ENCODE assay signal across 23 cellular contexts in the genomic region with DNA sequence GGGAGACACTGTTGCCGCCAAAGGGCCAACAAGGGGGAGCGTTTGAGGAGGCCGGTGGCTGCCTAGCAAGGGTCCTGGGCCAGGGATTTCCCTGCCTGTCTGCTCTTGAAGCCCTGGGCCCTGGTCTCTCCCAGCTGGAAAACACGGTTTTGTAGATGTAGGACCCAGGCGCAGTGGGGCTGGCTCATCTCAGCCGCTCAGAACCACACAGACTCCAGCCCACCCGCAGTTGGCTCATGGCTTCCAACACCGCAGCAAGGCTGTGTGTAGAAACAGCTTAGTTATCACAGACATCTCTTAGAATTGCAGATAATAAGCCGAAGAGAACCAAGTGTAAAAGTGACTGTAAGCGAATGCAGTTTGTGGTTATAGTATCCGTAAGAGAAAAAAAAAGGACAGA. TPM values are rescaled to one million over a fixed set of nuclear protein-coding genes. Genes with fewer than 3 reads are reported as not detected.
DNase-seq lines count a peak whose midpoint lies in the region; ATAC-seq and TF ChIP-seq lines count a peak whose summit lies in the region.
"Had no signal": no experiment of that assay in that cellular context is flagged by ENCODE, and none has a peak within 500 bp of the region (broad histone marks: within the 10 kb centered on the region; RNA-seq: fewer than 3 reads in every experiment).

No MANE protein-coding gene starts in this region.

- H4K20me1 ChIP-seq in fibroblast of lung (ENCODE audit: control insufficient read depth, extremely low read depth, insufficient read depth, low read length): no peaks in the 10 kb centered on the region
- H4K20me1 ChIP-seq: BLaER1 treated with 17β-estradiol and CSF1 and Interleukin-3, amounts not matched to agents 10 nM and 100 nM had no signal

- H2BK120ac ChIP-seq in neuronal stem cell (ENCODE audit: low read depth, low read length): no peak overlapping the region

- H3K4ac ChIP-seq in neuronal stem cell (ENCODE audit: low read length): no peak overlapping the region

- H3K18ac ChIP-seq in neuronal stem cell (ENCODE audit: low read length): peak overlapping the region; percentile 65

- H3K79me2 ChIP-seq in fibroblast of lung (ENCODE audit: control insufficient read depth, insufficient read depth, low read length): no peaks in the 10 kb centered on the region

- no peak for TF ChIP-seq CTCF in fibroblast of lung (conservative IDR thresholded peaks at IDR 0.05 in 1 of 2, IDR thresholded peaks at IDR 0.05 in 1 of 2; ENCODE audit: low read depth in 1 of 2, low read length in 2 of 2)

- H2AK5ac ChIP-seq in neuronal stem cell (ENCODE audit: low read depth, low read length): no peak overlapping the region

- H3K4me1 ChIP-seq in fibroblast of lung (ENCODE audit: control insufficient read depth, extremely low read depth, insufficient read depth, low read length) (peaks cover 6% of the 10 kb centered on the region), neuronal stem cell (ENCODE audit: control insufficient read depth in 2 of 2, insufficient read depth in 1 of 2, low read depth in 1 of 2, low read length in 2 of 2) (peaks cover 2 to 9% of the 10 kb centered on the region in 2 donors)
- H3K4me1 ChIP-seq: BLaER1 treated with 17β-estradiol and CSF1 and Interleukin-3, amounts not matched to agents 10 nM and 100 nM; Peyer's patch; right lobe of liver had no signal

- no peaks in the 10 kb centered on the region for H3K36me3 ChIP-seq in SK-N-MC (ENCODE audit: insufficient read depth, low read length)
- no peaks in the 10 kb centered on the region for H3K36me3 ChIP-seq in fibroblast of lung (ENCODE audit: control insufficient read depth, insufficient read depth, low read length)
- no peaks in the 10 kb centered on the region for H3K36me3 ChIP-seq in neuronal stem cell (replicated peaks in 1 of 2; ENCODE audit: control insufficient read depth in 2 of 2, insufficient read depth in 2 of 2, low read length in 2 of 2)
- H3K36me3 ChIP-seq: BLaER1 treated with 17β-estradiol and CSF1 and Interleukin-3, amounts not matched to agents 10 nM and 100 nM; Peyer's patch; right lobe of liver had no signal

- no peak overlapping the region for H2BK15ac ChIP-seq in neuronal stem cell (ENCODE audit: low read length)

- DNase-seq in AG08395 (ENCODE audit: low spot score) (peak; percentile 31), SK-N-MC (ENCODE audit: low read depth, low spot score) (no peak), fibroblast of lung (ENCODE audit: low read depth in 2 of 2) (peak; percentile 9 to 37), neuronal stem cell (ENCODE audit: low spot score) (no peak), left lobe of liver (ENCODE audit: low spot score) (no peak), OCI-M1 (lab: John Stamatoyannopoulos, UW) (no peak)
- DNase-seq in activated CD4-positive, alpha-beta T cell treated with anti-CD3 and anti-CD28 coated beads for 4 hours: no peak
- DNase-seq: 8988T; activated CD4-positive, alpha-beta T cell treated with anti-CD3 and anti-CD28 coated beads for 48 hours; activated naive CD4-positive, alpha-beta T cell treated with anti-CD3 and anti-CD28 coated beads, Interleukin-2, amount 10 ng/mL, durations not matched to agents 7 days and 5 days; activated T-cell treated with anti-CD3 and anti-CD28 coated beads, Interleukin-2, amount 50 U/mL, for 72 hours; aorta; effector CD8-positive, alpha-beta T cell; GDM1; MV-4-11; naive B cell; NCI-H510A treated with DMSO at 0.1 percent for 48 hours; Peyer's patch; right lobe of liver; substantia nigra had no signal

- H3K23ac ChIP-seq in neuronal stem cell (ENCODE audit: low read depth, low read length, poor library complexity): no peak overlapping the region

- no peak overlapping the region for H2BK12ac ChIP-seq in neuronal stem cell (ENCODE audit: low read length)

- no peak overlapping the region for H2BK5ac ChIP-seq in neuronal stem cell (ENCODE audit: low read length)

- H3K4me3 ChIP-seq in SK-N-MC (peak overlapping the region; percentile 77), fibroblast of lung (replicated peaks in 1 of 4; ENCODE audit: control extremely low read depth in 1 of 4, insufficient read depth in 1 of 4, low read depth in 3 of 4, low read length in 4 of 4) (peak overlapping the region in 1 of 4 experiments; percentile 40), neuronal stem cell (ENCODE audit: low read length in 2 of 2) (no peak overlapping the region)
- H3K4me3 ChIP-seq: BLaER1 treated with 17β-estradiol and CSF1 and Interleukin-3, amounts not matched to agents 10 nM and 100 nM; Peyer's patch; right lobe of liver had no signal

- H3K9me3 ChIP-seq in SK-N-MC (ENCODE audit: low read depth, low read length) (no peaks in the 10 kb centered on the region), fibroblast of lung (ENCODE audit: control insufficient read depth, insufficient read depth, low read depth, low read length) (no peaks in the 10 kb centered on the region), neuronal stem cell (replicated peaks in 1 of 2; ENCODE audit: control insufficient read depth in 2 of 2, insufficient read depth in 1 of 2, low read depth in 1 of 2, low read length in 2 of 2) (peaks cover 0 to 2% of the 10 kb centered on the region in 2 donors)
- H3K9me3 ChIP-seq: Peyer's patch, right lobe of liver had no signal

- H3K79me1 ChIP-seq in neuronal stem cell (ENCODE audit: low read depth, low read length): no peaks in the 10 kb centered on the region

- H2AFZ ChIP-seq in fibroblast of lung (ENCODE audit: low read length): peak overlapping the region; percentile 74
- H2AFZ ChIP-seq in neuronal stem cell (ENCODE audit: low read length): peak overlapping the region; percentile 92

- peak overlapping the region; percentile 73; the same call in 1 of the 2 replicates for H3K27ac ChIP-seq in SK-N-MC
- no peak overlapping the region for H3K27ac ChIP-seq in fibroblast of lung (ENCODE audit: insufficient read depth, low read length)
- H3K27ac ChIP-seq in neuronal stem cell (replicated peaks; ENCODE audit: low read length): no peak overlapping the region
- H3K27ac ChIP-seq: BLaER1 treated with 17β-estradiol and CSF1 and Interleukin-3, amounts not matched to agents 10 nM and 100 nM; right lobe of liver had no signal

- no peak overlapping the region for H3K14ac ChIP-seq in neuronal stem cell (ENCODE audit: low read length)

- no peak overlapping the region for H4K8ac ChIP-seq in neuronal stem cell (ENCODE audit: low read depth, low read length)

- no peaks in the 10 kb centered on the region for H3K27me3 ChIP-seq in fibroblast of lung (ENCODE audit: control insufficient read depth, insufficient read depth, low read length)
- no peaks in the 10 kb centered on the region for H3K27me3 ChIP-seq in neuronal stem cell (ENCODE audit: control insufficient read depth in 3 of 3, insufficient read depth in 3 of 3, low read depth in 1 of 3, low read length in 3 of 3)
- H3K27me3 ChIP-seq: BLaER1 treated with 17β-estradiol and CSF1 and Interleukin-3, amounts not matched to agents 10 nM and 100 nM; Peyer's patch; right lobe of liver had no signal

- H3K9ac ChIP-seq in SK-N-MC (ENCODE audit: insufficient read length) (peak overlapping the region; percentile 26), fibroblast of lung (ENCODE audit: insufficient read depth, low read length) (no peak overlapping the region), neuronal stem cell (ENCODE audit: low read depth, low read length, poor library complexity) (no peak overlapping the region)
- H3K9ac ChIP-seq: BLaER1 treated with 17β-estradiol and CSF1 and Interleukin-3, amounts not matched to agents 10 nM and 100 nM had no signal

- H3K4me2 ChIP-seq in fibroblast of lung (ENCODE audit: extremely low read depth, insufficient read depth, low read length) (peak overlapping the region; percentile 81), neuronal stem cell (ENCODE audit: insufficient read depth, low read length, poor library complexity, severe bottlenecking) (no peak overlapping the region)
- H3K4me2 ChIP-seq: BLaER1 treated with 17β-estradiol and CSF1 and Interleukin-3, amounts not matched to agents 10 nM and 100 nM had no signal

- WGBS in neuronal stem cell (ENCODE audit: extremely low coverage in 2 of 2, insufficient read length in 2 of 2, insufficient replicate concordance in 1 of 2), 2 donors: no CpG with 5 or more reads among the region's 11 CpGs

- H4K91ac ChIP-seq in neuronal stem cell (ENCODE audit: low read depth, low read length, poor library complexity): no peak overlapping the region

- ATAC-seq in left lobe of liver: no peak
- ATAC-seq in GM18861 (IDR thresholded peaks at IDR 0.05; ENCODE audit: unreplicated experiment): no peak
- ATAC-seq: activated T-cell treated with anti-CD3 and anti-CD28 coated beads, Interleukin-2, amount 50 U/mL, for 72 hours; right lobe of liver had no signal

RNA-seq across cellular contexts. Expression of a gene that starts 57.0 kb away (rescaled TPM):
- total RNA-seq in fibroblast of lung (36.0 and 118 TPM in 2 replicates), left lobe of liver (not detected)
- polyA plus RNA-seq in fibroblast of lung: 85.2 and 97.7 TPM in 2 replicates
- 83.8 and 115 TPM in 2 replicates for polyA plus RNA-seq in fibroblast of lung (2012)
- 24.2 and 33.9 TPM in 2 replicates for polyA minus RNA-seq in fibroblast of lung (ENCODE audit: low replicate concordance)
- polyA plus RNA-seq in neuronal stem cell (2013, experiment 1 of 2): 2.1 TPM
- 2.4 TPM for polyA plus RNA-seq in neuronal stem cell (2013, experiment 2 of 2)
- total RNA-seq: activated T-cell treated with anti-CD3 and anti-CD28 coated beads, Interleukin-2, amount 50 U/mL, for 72 hours; SK-MEL-5 had no signal

Comparison
In these comparisons a context has a peak if more than half of its experiments do, and no peak if none do; other contexts are left out.
1. DNase-seq: peak in AG08395 (single experiment) and fibroblast of lung (2 of 2); none in SK-N-MC (single experiment), neuronal stem cell (single experiment), left lobe of liver (single experiment), OCI-M1 (single experiment) and activated CD4-positive, alpha-beta T cell treated with anti-CD3 and anti-CD28 coated beads for 4 hours (0 of 2).
2. RNA of a gene that starts 57.0 kb away (total RNA-seq): 36.0 to 118 TPM in fibroblast of lung; not detected in left lobe of liver (single experiment); every median in the first group is over 10 times any median in the second.